ENCODE assay signal across 22 cellular contexts in genomic region chr17:43135454-43135819, GRCh38. TPM values are rescaled to one million over a fixed set of nuclear protein-coding genes. Genes with fewer than 3 reads are reported as not detected.
A peak's percentile ranks its signal among the peaks of the same experiment; 100 is the strongest.
DNase-seq lines count a peak whose midpoint lies in the region; ATAC-seq and TF ChIP-seq lines count a peak whose summit lies in the region.
"Had no signal": no experiment of that assay in that cellular context is flagged by ENCODE, and none has a peak within 500 bp of the region (broad histone marks: within the 10 kb centered on the region; RNA-seq: fewer than 3 reads in every experiment).

No MANE protein-coding gene starts in this region.

- TF ChIP-seq EP300 in sigmoid colon (IDR thresholded peaks at IDR 0.05) = no peak

- no peaks in the 10 kb centered on the region for H3K4me1 ChIP-seq in sigmoid colon
- H3K4me1 ChIP-seq: A549, SJSA1 had no signal

- no peak for TF ChIP-seq POLR2A in sigmoid colon (IDR thresholded peaks at IDR 0.05)

- H3K36me3 Mint-ChIP-seq in Calu3 (ENCODE audit: insufficient read depth, unreplicated experiment) = peaks cover 88% of the 10 kb centered on the region
- H3K36me3 Mint-ChIP-seq in WTC11 = peaks cover 17% of the 10 kb centered on the region

- peaks cover 1% of the 10 kb centered on the region; the same call in 1 of the 2 replicates for H3K36me3 ChIP-seq in H7 (replicated peaks; ENCODE audit: control insufficient read depth, insufficient read depth, low read length)
- peaks cover 0 to 38% (median 3%) of the 10 kb centered on the region in 4 donors for H3K36me3 ChIP-seq in sigmoid colon

- DNase-seq in Calu3 (no peak), H7 (peak; percentile 48), WTC11 (ENCODE audit: low spot score) (peak; percentile 44), sigmoid colon (peak; percentile 34), NCI-H1436 (lab: John Stamatoyannopoulos, UW) (no peak), occipital lobe (lab: John Stamatoyannopoulos, UW) (no peak), D341Med (ENCODE audit: low spot score) (no peak)
- DNase-seq: CD4-positive, CD25-positive, alpha-beta regulatory T cell; DMS 273 treated with DMSO at 0.1 percent for 48 hours; DMS79 treated with DMSO at 0.1 percent for 48 hours; KBM-7; NCI-H1092 treated with DMSO at 0.1 percent for 48 hours; NCI-H146; NCI-H2029 treated with DMSO at 0.1 percent for 48 hours; NCI-H226; NCI-H510A treated with DMSO at 0.1 percent for 48 hours; NCI-H748 treated with DMSO at 0.1 percent for 48 hours; OCI-M1 had no signal

- H3K4me3 ChIP-seq in H7 (ENCODE audit: insufficient read depth, low read depth, low read length) = no peak overlapping the region
- H3K4me3 ChIP-seq in sigmoid colon = no peak overlapping the region
- H3K4me3 ChIP-seq: A549, SJSA1 had no signal

- H3K27ac ChIP-seq in sigmoid colon = no peak overlapping the region
- H3K27ac ChIP-seq: A549, SJSA1 had no signal

- CTCF ChIA-PET in Calu3 (lab: Charles Lee) (no interaction called here), WTC11 (lab: Charles Lee) (interaction anchor here (0.6 kb wide), 1 partner anchor 28 kb away, joined by 3 read pairs; no protein-coding TSS in a partner anchor)

- no peaks in the 10 kb centered on the region for H3K27me3 ChIP-seq in H7 (ENCODE audit: control insufficient read depth, insufficient read depth, low read length)
- H3K27me3 ChIP-seq in sigmoid colon = no peaks in the 10 kb centered on the region
- H3K27me3 ChIP-seq: SJSA1 had no signal

- POLR2A ChIA-PET in WTC11 (lab: Charles Lee) = interaction anchor here (0.7 kb wide), 1 partner anchor 9 kb away, joined by 3 read pairs; no protein-coding TSS in a partner anchor

- peaks cover 7% of the 10 kb centered on the region for H3K4me1 Mint-ChIP-seq in Calu3 (ENCODE audit: low read depth, unreplicated experiment)
- H3K4me1 Mint-ChIP-seq in WTC11 = peaks cover 6% of the 10 kb centered on the region; the same call in 1 of the 2 replicates

- H3K27ac Mint-ChIP-seq in Calu3 (ENCODE audit: unreplicated experiment) (peak overlapping the region; percentile 24), WTC11 (no peak overlapping the region)
- H3K27ac Mint-ChIP-seq: B cell; CD4-positive, CD25-positive, alpha-beta regulatory T cell had no signal

- no TSS peak for BruUV-seq in Calu3 (replicated peaks; lab: Mats Ljungman, UMichigan)

- TF ChIP-seq CTCF in Calu3 (IDR thresholded peaks at IDR 0.05; ENCODE audit: unreplicated experiment) (no peak), WTC11 (IDR thresholded peaks at IDR 0.05) (no peak), sigmoid colon (IDR thresholded peaks at IDR 0.05) (no peak)

- H3K4me3 Mint-ChIP-seq in Calu3 (ENCODE audit: low read depth, unreplicated experiment) (no peak overlapping the region), WTC11 (no peak overlapping the region)
- H3K4me3 Mint-ChIP-seq: B cell; CD4-positive, CD25-positive, alpha-beta regulatory T cell had no signal

- 96 to 97% methylated on average over 19 of the region's 19 CpGs for WGBS in sigmoid colon, 2 donors

- H3K9me3 Mint-ChIP-seq in Calu3 (ENCODE audit: low read depth, unreplicated experiment) = no peaks in the 10 kb centered on the region
- H3K9me3 Mint-ChIP-seq in WTC11 = no peaks in the 10 kb centered on the region

- H3K9me3 ChIP-seq in sigmoid colon = no peaks in the 10 kb centered on the region
- H3K9me3 ChIP-seq: A549, SJSA1 had no signal

- peak; percentile 90 for ATAC-seq in WTC11
- ATAC-seq: Right ventricle myocardium inferior had no signal

- no peaks in the 10 kb centered on the region for H3K27me3 Mint-ChIP-seq in Calu3 (ENCODE audit: unreplicated experiment)
- H3K27me3 Mint-ChIP-seq in WTC11 (ENCODE audit: low read depth) = no peaks in the 10 kb centered on the region
- H3K27me3 Mint-ChIP-seq: B cell; CD4-positive, CD25-positive, alpha-beta regulatory T cell had no signal

- intact Hi-C loops in Calu3 (cut with micrococcal nuclease; ENCODE audit: unreplicated experiment) = no loop called here
- intact Hi-C loops in sigmoid colon (cut with DNase I) = no loop called here

TF ChIP-seq in WTC11, 78 proteins besides CTCF, POLR2A, EP300 and RAD21:
- TF ChIP-seq TEAD1 (CRISPR knock-in tag; IDR thresholded peaks at IDR 0.05) (no peak), USF2 (CRISPR knock-in tag; IDR thresholded peaks at IDR 0.05) (no peak), CDX4 (CRISPR knock-in tag; IDR thresholded peaks at IDR 0.05; ENCODE audit: borderline replicate concordance) (no peak), HMGXB4 (CRISPR knock-in tag; IDR thresholded peaks at IDR 0.05) (no peak)

RNA-seq across cellular contexts. Expression of gene BRCA1, which starts 10.3 kb away (rescaled TPM):
- total RNA-seq in Calu3 (2022) = 62.7 and 67.1 TPM in 2 replicates
- 27.2 and 27.9 TPM in 2 replicates for total RNA-seq in H7 (2014; rRNA removed; shearing (Covaris generic))
- 37.8 to 38.4 TPM (median 38.1 TPM) in 3 replicates for total RNA-seq in WTC11 (2021)
- 10 to 100 TPM in 1 of 4 donors, 1 to 10 TPM in 3; 5.4 to 10.2 (median 6.1) TPM for total RNA-seq in sigmoid colon
- polyA plus RNA-seq in sigmoid colon = 1 to 10 TPM in 2 of 3 donors, under 1 TPM in 1; 0.60 to 9.9 (median 2.5) TPM
- total RNA-seq in occipital lobe = 6.4 TPM

RNA-seq across cellular contexts. Expression of gene NBR1, which starts 35.6 kb away (rescaled TPM):
- 89.0 and 101 TPM in 2 replicates for total RNA-seq in Calu3 (2022)
- 44.2 and 60.1 TPM in 2 replicates for total RNA-seq in H7 (2014; rRNA removed; shearing (Covaris generic))
- total RNA-seq in WTC11 (2021) = 38.4 to 42.8 TPM (median 38.9 TPM) in 3 replicates
- 10 to 100 TPM; 77.5 to 98.1 (median 81.5) TPM for total RNA-seq in sigmoid colon
- polyA plus RNA-seq in sigmoid colon = 10 to 100 TPM; 50.9 to 93.4 (median 74.5) TPM
- total RNA-seq in occipital lobe = 64.3 TPM

Comparison
In these comparisons a context has a peak if more than half of its experiments do, and no peak if none do; other contexts are left out.
1. DNase-seq: peak in H7 (single experiment), WTC11 (single experiment) and sigmoid colon (single experiment); none in Calu3 (single experiment), NCI-H1436 (single experiment), occipital lobe (single experiment) and D341Med (single experiment).